ENCODE assay signal across 10 cellular contexts in genomic region chr18:477565-477964, GRCh38. TPM values are rescaled to one million over a fixed set of nuclear protein-coding genes. Genes with fewer than 3 reads are reported as not detected.
DNase-seq lines count a peak whose midpoint lies in the region; ATAC-seq, FAIRE-seq and TF ChIP-seq lines count a peak whose summit lies in the region.
"Had no signal": no experiment of that assay in that cellular context is flagged by ENCODE, and none has a peak within 500 bp of the region (broad histone marks: within the 10 kb centered on the region; RNA-seq: fewer than 3 reads in every experiment).

No MANE protein-coding gene starts in this region.

- H3K4me1 ChIP-seq in ACC112 (ENCODE audit: control insufficient read depth, insufficient read depth, low read length, unreplicated experiment) = peaks cover 51% of the 10 kb centered on the region
- H3K4me1 ChIP-seq in SJSA1 (replicated peaks) = peaks cover 88% of the 10 kb centered on the region
- H3K4me1 ChIP-seq in gastroesophageal sphincter = peaks cover 0 to 70% (median 7%) of the 10 kb centered on the region in 3 donors
- no peaks in the 10 kb centered on the region for H3K4me1 ChIP-seq in small intestine (ENCODE audit: control insufficient read depth in 2 of 2, insufficient read depth in 1 of 2, low read depth in 1 of 2, low read length in 1 of 2)

- 0 to 60% methylated on average over 1 to 2 of the region's 2 CpGs for WGBS in gastroesophageal sphincter (ENCODE audit: low coverage in 1 of 2), 2 donors
- WGBS in small intestine, 3 donors = 34 to 51% (median 39%) methylated on average over 2 of the region's 2 CpGs

- FAIRE-seq in small intestine (lab: Jason Lieb, UNC) = no peak

- no peak overlapping the region for H2AFZ ChIP-seq in ACC112 (ENCODE audit: low read length, unreplicated experiment)

- H3K36me3 ChIP-seq in ACC112 (ENCODE audit: insufficient read depth, low read length) (no peaks in the 10 kb centered on the region), SJSA1 (no peaks in the 10 kb centered on the region; the same call in 1 of the 2 replicates), gastroesophageal sphincter (no peaks in the 10 kb centered on the region), small intestine (ENCODE audit: control insufficient read depth in 2 of 2, insufficient read depth in 2 of 2, low read length in 2 of 2) (no peaks in the 10 kb centered on the region)

- H3K27ac Mint-ChIP-seq in T-helper 2 cell treated with Interferon-gamma antibody and Interleukin-4, amounts not matched to agents 5 μg/mL and 100 μg/mL, for 36 hours = no peak overlapping the region

- H3K27ac ChIP-seq in ACC112 (ENCODE audit: low read depth, low read length) (peak overlapping the region; percentile 97), SJSA1 (peak overlapping the region; percentile 93), gastroesophageal sphincter (peak overlapping the region in 3 of 4 donors; percentile 2 to 79 (median 66)), small intestine (ENCODE audit: low read depth in 1 of 2, low read length in 1 of 2) (no peak overlapping the region)

- ATAC-seq in GM18511 (IDR thresholded peaks at IDR 0.05; ENCODE audit: unreplicated experiment) (peak; percentile 55), gastroesophageal sphincter (no peak), HG03565 (IDR thresholded peaks at IDR 0.05; ENCODE audit: unreplicated experiment) (no peak)

- H3K9me3 Mint-ChIP-seq in T-helper 2 cell treated with Interferon-gamma antibody and Interleukin-4, amounts not matched to agents 5 μg/mL and 100 μg/mL, for 36 hours = no peaks in the 10 kb centered on the region

- TF ChIP-seq EP300 in gastroesophageal sphincter (IDR thresholded peaks at IDR 0.05) = no peak

- H3K79me2 ChIP-seq in ACC112 (ENCODE audit: control insufficient read depth, insufficient read depth, low read length, unreplicated experiment) = no peaks in the 10 kb centered on the region

- peaks cover 2% of the 10 kb centered on the region for H3K27me3 Mint-ChIP-seq in T-helper 2 cell treated with Interferon-gamma antibody and Interleukin-4, amounts not matched to agents 5 μg/mL and 100 μg/mL, for 36 hours (ENCODE audit: low read depth)

- H3K4me1 Mint-ChIP-seq in T-helper 2 cell treated with Interferon-gamma antibody and Interleukin-4, amounts not matched to agents 5 μg/mL and 100 μg/mL, for 36 hours (ENCODE audit: low read depth) = no peaks in the 10 kb centered on the region

- H3K9me3 ChIP-seq in SJSA1 (replicated peaks) (no peaks in the 10 kb centered on the region), gastroesophageal sphincter (no peaks in the 10 kb centered on the region), small intestine (ENCODE audit: control insufficient read depth, low read depth) (no peaks in the 10 kb centered on the region)

- H3K36me3 Mint-ChIP-seq in T-helper 2 cell treated with Interferon-gamma antibody and Interleukin-4, amounts not matched to agents 5 μg/mL and 100 μg/mL, for 36 hours (ENCODE audit: low read depth) = no peaks in the 10 kb centered on the region

- no peak overlapping the region for H3K4me3 ChIP-seq in ACC112 (ENCODE audit: low read depth, low read length)
- no peak overlapping the region for H3K4me3 ChIP-seq in SJSA1
- H3K4me3 ChIP-seq in gastroesophageal sphincter = no peak overlapping the region
- H3K4me3 ChIP-seq in small intestine (ENCODE audit: low read depth in 1 of 2, low read length in 2 of 2) = no peak overlapping the region

- TF ChIP-seq POLR2A in gastroesophageal sphincter (IDR thresholded peaks at IDR 0.05) = no peak

- TF ChIP-seq CTCF in gastroesophageal sphincter (IDR thresholded peaks at IDR 0.05) = peak in 2 of 4 experiments; percentile 18 to 25

- DNase-seq in SJSA1 (ENCODE audit: low read depth in 1 of 2, low spot score in 2 of 2) = no peak
- no peak for DNase-seq in NCI-H1436 (lab: John Stamatoyannopoulos, UW)
- no peak for DNase-seq in T-helper 2 cell treated with Interferon-gamma antibody and Interleukin-4, amounts not matched to agents 5 μg/mL and 100 μg/mL, for 36 hours (ENCODE audit: low spot score)
- DNase-seq in small intestine = no peak
- DNase-seq: EL, SW 1271 had no signal

- H3K4me3 Mint-ChIP-seq in T-helper 2 cell treated with Interferon-gamma antibody and Interleukin-4, amounts not matched to agents 5 μg/mL and 100 μg/mL, for 36 hours = no peak overlapping the region

- H3K27me3 ChIP-seq in ACC112 (ENCODE audit: insufficient read depth, low read length) (no peaks in the 10 kb centered on the region), SJSA1 (replicated peaks) (no peaks in the 10 kb centered on the region), gastroesophageal sphincter (no peaks in the 10 kb centered on the region), small intestine (ENCODE audit: control insufficient read depth in 2 of 2, insufficient read depth in 2 of 2, low read length in 2 of 2) (no peaks in the 10 kb centered on the region)

RNA-seq across cellular contexts. Expression of gene COLEC12, which starts 22.9 kb away (rescaled TPM):
- total RNA-seq in SJSA1 (2014; rRNA removed; shearing (Covaris generic)) = 58.8 and 111 TPM in 2 replicates
- 10 to 100 TPM; 21.2 to 40.1 (median 37.1) TPM for total RNA-seq in gastroesophageal sphincter
- polyA plus RNA-seq in small intestine = 1 to 10 TPM in 1 of 3 donors, under 1 TPM in 2; 0.22 to 5.4 (median 0.27) TPM

Comparison
In these comparisons a context has a peak if more than half of its experiments do, and no peak if none do; other contexts are left out.
1. H3K27ac ChIP-seq: peak in ACC112 (single experiment), SJSA1 (single experiment) and gastroesophageal sphincter (3 of 4); none in small intestine (0 of 2).